In the genomic region with DNA sequence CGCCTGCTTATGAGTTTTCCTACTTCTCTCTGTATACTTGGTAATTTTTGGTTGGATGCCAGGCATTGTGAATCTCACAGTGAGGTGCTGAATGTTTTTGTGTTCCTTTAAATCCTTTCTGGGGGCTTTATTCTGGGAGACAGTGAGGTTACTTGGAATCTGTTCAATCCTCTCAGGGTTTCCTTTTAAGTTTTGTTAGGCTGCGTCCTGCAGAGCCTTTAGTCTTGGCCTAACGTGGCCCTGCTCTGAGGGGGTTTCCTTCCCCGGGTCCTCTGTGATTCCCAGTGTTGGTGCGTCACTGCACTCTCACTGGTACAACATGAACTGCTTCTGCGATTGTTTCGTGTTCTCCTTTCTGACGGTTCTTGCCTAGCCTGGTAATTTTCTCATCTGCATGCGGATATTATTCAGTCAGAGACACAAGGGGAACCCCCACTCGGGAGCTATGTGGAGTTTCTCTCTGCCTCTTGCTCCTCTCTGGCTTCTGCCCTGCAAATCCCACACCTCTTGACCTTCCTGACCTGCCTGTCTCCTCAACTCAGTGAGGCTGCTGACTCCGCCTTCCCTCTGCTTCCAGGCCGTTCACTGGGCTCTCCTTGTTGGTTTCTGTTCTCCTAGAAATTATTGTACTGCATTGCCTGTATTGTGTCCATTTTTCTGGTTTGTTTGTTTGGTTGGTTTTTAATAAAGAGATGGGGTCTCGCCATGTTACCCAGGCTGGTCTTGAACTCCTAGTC, we compare ENCODE assay signal across 15 cellular contexts.
DNase-seq lines count a peak whose midpoint lies in the region; ATAC-seq and TF ChIP-seq lines count a peak whose summit lies in the region.
"Had no signal": no experiment of that assay in that cellular context is flagged by ENCODE, and none has a peak within 500 bp of the region (broad histone marks: within the 10 kb centered on the region; RNA-seq: fewer than 3 reads in every experiment).

No MANE protein-coding gene starts in this region.

- intact Hi-C loops in stomach (cut with DNase I; ENCODE audit: low total_unique reads) = no loop called here

- H3K9me3 ChIP-seq in stomach = peaks cover 0 to 6% (median 0%) of the 10 kb centered on the region in 4 donors
- H3K9me3 ChIP-seq: adrenal gland had no signal

- DNase-seq in NCI-H69 (lab: John Stamatoyannopoulos, UW) (peak; percentile 37), endothelial cell (ENCODE audit: low spot score) (no peak), memory B cell (ENCODE audit: low spot score in 2 of 2) (no peak), stomach (no peak), GF-D8 (lab: John Stamatoyannopoulos, UW) (no peak), SK-N-DZ (ENCODE audit: low spot score) (no peak)
- DNase-seq: DMS79, HFFc6, NCI-H774, SHP77, spleen, T1000 had no signal

- H3K27me3 Mint-ChIP-seq in endothelial cell (ENCODE audit: unreplicated experiment) = peaks cover 19% of the 10 kb centered on the region
- H3K27me3 Mint-ChIP-seq in memory B cell = peaks cover 15% of the 10 kb centered on the region

- peaks cover 5 to 16% (median 8%) of the 10 kb centered on the region in 4 donors for H3K4me1 ChIP-seq in stomach

- TF ChIP-seq POLR2A in stomach (IDR thresholded peaks at IDR 0.05) = no peak

- no peak overlapping the region for H3K4me3 ChIP-seq in stomach
- H3K4me3 ChIP-seq: adrenal gland, spleen had no signal

- no peak for TF ChIP-seq CTCF in endothelial cell (IDR thresholded peaks at IDR 0.05; ENCODE audit: unreplicated experiment)
- TF ChIP-seq CTCF in stomach (IDR thresholded peaks at IDR 0.05) = no peak

- peak overlapping the region; percentile 65 for H3K27ac Mint-ChIP-seq in endothelial cell (ENCODE audit: unreplicated experiment)
- no peak overlapping the region for H3K27ac Mint-ChIP-seq in memory B cell
- H3K27ac Mint-ChIP-seq: HFFc6 had no signal

- H3K4me3 Mint-ChIP-seq in endothelial cell (ENCODE audit: unreplicated experiment) (no peak overlapping the region), memory B cell (no peak overlapping the region)
- H3K4me3 Mint-ChIP-seq: HFFc6 had no signal

- H3K4me1 Mint-ChIP-seq in endothelial cell (ENCODE audit: unreplicated experiment) (peaks cover 9% of the 10 kb centered on the region), memory B cell (peaks cover 8% of the 10 kb centered on the region)

- WGBS in stomach, 5 donors = 73 to 87% (median 83%) methylated on average over 13 of the region's 13 CpGs

- H3K9me3 Mint-ChIP-seq in endothelial cell (ENCODE audit: unreplicated experiment) (no peaks in the 10 kb centered on the region), memory B cell (peaks cover 6% of the 10 kb centered on the region)

- H3K27me3 ChIP-seq in stomach = no peaks in the 10 kb centered on the region
- H3K27me3 ChIP-seq: adrenal gland, spleen had no signal

- peaks cover 53 to 97% (median 94%) of the 10 kb centered on the region in 4 donors for H3K36me3 ChIP-seq in stomach

- ATAC-seq in memory B cell (ENCODE audit: low read depth) (peak; percentile 65), esophagus mucosa (no peak), GM19328 (IDR thresholded peaks at IDR 0.05; ENCODE audit: unreplicated experiment) (no peak)

- TF ChIP-seq EP300 in stomach (IDR thresholded peaks at IDR 0.05) = peak; percentile 63

- peaks cover 57% of the 10 kb centered on the region for H3K36me3 Mint-ChIP-seq in endothelial cell (ENCODE audit: low read depth, unreplicated experiment)
- H3K36me3 Mint-ChIP-seq in memory B cell = peaks cover 6% of the 10 kb centered on the region

- peak overlapping the region in 4 of 5 donors; percentile 5 to 58 (median 47) for H3K27ac ChIP-seq in stomach
